In genomic region chr4:36280555-36280954, GRCh38 we compare ENCODE assay signal across 12 cellular contexts. TPM values are rescaled to one million over a fixed set of nuclear protein-coding genes. Genes with fewer than 3 reads are reported as not detected.
DNase-seq lines count a peak whose midpoint lies in the region; ATAC-seq and TF ChIP-seq lines count a peak whose summit lies in the region.
"Had no signal": no experiment of that assay in that cellular context is flagged by ENCODE, and none has a peak within 500 bp of the region (broad histone marks: within the 10 kb centered on the region; RNA-seq: fewer than 3 reads in every experiment).

No MANE protein-coding gene starts in this region.

- intact Hi-C loops in sciatic nerve (cut with DNase I) = no loop called here
- intact Hi-C loops in ovary (cut with DNase I) = no loop called here

- no peaks in the 10 kb centered on the region for H3K4me1 ChIP-seq in ovary (ENCODE audit: insufficient read depth)

- TF ChIP-seq EP300 in ovary (IDR thresholded peaks at IDR 0.05) = no peak

- no peak overlapping the region for H3K27ac ChIP-seq in ovary
- H3K27ac ChIP-seq: WERI-Rb-1 had no signal

- H3K27me3 ChIP-seq in ovary = no peaks in the 10 kb centered on the region

- WGBS in ovary, 3 donors = 13 to 20% (median 15%) methylated on average over 4 of the region's 4 CpGs

- peak; percentile 57 for ATAC-seq in sciatic nerve

- TF ChIP-seq POLR2A in ovary (IDR thresholded peaks at IDR 0.05) = no peak

- no peak for TF ChIP-seq CTCF in ovary (IDR thresholded peaks at IDR 0.05)

- no peaks in the 10 kb centered on the region for H3K36me3 ChIP-seq in ovary
- H3K36me3 ChIP-seq: WERI-Rb-1 had no signal

- no peaks in the 10 kb centered on the region for H3K9me3 ChIP-seq in ovary

- DNase-seq in NCI-H345 (lab: John Stamatoyannopoulos, UW) = peak; percentile 35
- no peak for DNase-seq in NCI-H345 treated with DMSO at 0.1 percent for 48 hours (lab: John Stamatoyannopoulos, UW; ENCODE audit: unreplicated experiment)
- peak; percentile 9 for DNase-seq in UCSD-AML1 (lab: John Stamatoyannopoulos, UW; ENCODE audit: unreplicated experiment)
- DNase-seq in iPS-NIHi11 (ENCODE audit: low spot score) = peak; percentile 17
- no peak for DNase-seq in sciatic nerve (ENCODE audit: low spot score)
- DNase-seq in NCI-H1436 treated with DMSO at 0.1 percent for 48 hours (lab: John Stamatoyannopoulos, UW) = no peak
- no peak for DNase-seq in ovary
- no peak for DNase-seq in COR-L47 (lab: John Stamatoyannopoulos, UW)
- DNase-seq: DMS79 treated with DMSO at 0.1 percent for 48 hours, NCI-H2029, WERI-Rb-1 had no signal

- H3K4me3 ChIP-seq in ovary = no peak overlapping the region

RNA-seq across cellular contexts. Expression of gene DTHD1, which starts 0.9 kb away (rescaled TPM):
- total RNA-seq in sciatic nerve (0.62 TPM), ovary (10 to 100 TPM in 1 of 7 donors, 1 to 10 TPM in 2, under 1 TPM in 2, not detected in 2; 0.94 to 14.8 (median 1.1) TPM)
- under 1 TPM; 0.04 to 0.70 TPM for polyA plus RNA-seq in ovary
- total RNA-seq: RPMI7951 had no signal

RNA-seq across cellular contexts. Expression of gene ARAP2, which starts 36.2 kb away (rescaled TPM):
- total RNA-seq in sciatic nerve = 26.0 TPM
- 10 to 100 TPM in 2 of 7 donors, 1 to 10 TPM in 5; 1.8 to 77.3 (median 6.4) TPM for total RNA-seq in ovary
- 1 to 10 TPM in 1 of 2 donors, under 1 TPM in 1; 0.76 to 3.3 TPM for polyA plus RNA-seq in ovary

Comparison
In these comparisons a context has a peak if more than half of its experiments do, and no peak if none do; other contexts are left out.
1. DNase-seq: peak in NCI-H345 (single experiment), UCSD-AML1 (single experiment) and iPS-NIHi11 (single experiment); none in NCI-H345 treated with DMSO at 0.1 percent for 48 hours (single experiment), sciatic nerve (single experiment), NCI-H1436 treated with DMSO at 0.1 percent for 48 hours (single experiment), ovary (0 of 5) and COR-L47 (single experiment).